1 cellular context compared by ENCODE assay signal in the genomic region with DNA sequence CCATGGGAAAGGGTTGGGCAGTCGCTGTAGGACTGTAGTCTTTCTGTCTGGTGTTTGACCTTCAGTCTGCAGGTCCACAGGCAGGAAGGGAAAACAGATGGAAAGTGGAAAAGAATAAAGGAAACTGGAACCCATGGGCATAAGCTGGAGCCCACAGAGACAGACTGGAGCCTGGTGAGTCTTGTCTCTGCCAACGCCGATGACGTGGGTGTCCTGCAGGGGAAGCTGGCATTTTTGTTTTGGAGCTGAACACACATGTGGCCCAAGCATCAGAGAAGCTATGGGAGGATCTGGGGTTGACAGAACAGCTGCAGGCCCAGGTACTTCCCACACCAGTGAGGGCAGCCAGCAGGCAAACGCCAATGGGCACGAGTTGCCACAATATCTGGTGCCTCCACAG.
TF ChIP-seq lines count a peak whose summit lies in the region.

No MANE protein-coding gene starts in this region.

TF ChIP-seq in H1, 55 proteins besides CTCF, POLR2A, EP300 and RAD21:
- TF ChIP-seq SIN3A (conservative IDR thresholded peaks at IDR 0.05 in 1 of 2, IDR thresholded peaks at IDR 0.05 in 1 of 2; ENCODE audit: low read depth in 1 of 2, low read length in 2 of 2) (no peak), TEAD4 (IDR thresholded peaks at IDR 0.05; ENCODE audit: low read depth, low read length) (no peak)
